In genomic region chr3:123552095-123552714, GRCh38 we compare ENCODE assay signal across 9 cellular contexts. TPM values are rescaled to one million over a fixed set of nuclear protein-coding genes. Genes with fewer than 3 reads are reported as not detected.
A peak's percentile ranks its signal among the peaks of the same experiment; 100 is the strongest.
DNase-seq lines count a peak whose midpoint lies in the region; ATAC-seq and TF ChIP-seq lines count a peak whose summit lies in the region.
"Had no signal": no experiment of that assay in that cellular context is flagged by ENCODE, and none has a peak within 500 bp of the region (broad histone marks: within the 10 kb centered on the region; RNA-seq: fewer than 3 reads in every experiment).

No MANE protein-coding gene starts in this region.

- no peak overlapping the region for H3K4me3 ChIP-seq in testis

- H3K9me3 Mint-ChIP-seq in chondrocyte (ENCODE audit: low read depth), result peaks cover 31% of the 10 kb centered on the region

- H3K4me1 ChIP-seq in testis, result peaks cover 7% of the 10 kb centered on the region

- no peaks in the 10 kb centered on the region for H3K27me3 ChIP-seq in testis

- no peak for TF ChIP-seq POLR2A in testis (IDR thresholded peaks at IDR 0.05)

- H3K27me3 Mint-ChIP-seq in chondrocyte (ENCODE audit: low read depth), result no peaks in the 10 kb centered on the region

- intact Hi-C loops in testis (cut with DNase I; ENCODE audit: low total_unique reads), result no loop called here

- 24 to 48% methylated on average over 2 of the region's 2 CpGs for WGBS in testis, 2 donors

- ATAC-seq in GM21360 (IDR thresholded peaks at IDR 0.05; ENCODE audit: unreplicated experiment) (no peak), GM21447 (IDR thresholded peaks at IDR 0.05; ENCODE audit: unreplicated experiment) (no peak)

- no peaks in the 10 kb centered on the region for H3K36me3 ChIP-seq in testis (ENCODE audit: low read depth, missing control alignments)

- peak; percentile 73 for TF ChIP-seq CTCF in chondrocyte (IDR thresholded peaks at IDR 0.05)
- TF ChIP-seq CTCF in testis (IDR thresholded peaks at IDR 0.05), result peak in 2 of 3 experiments; percentile 17 to 42

- peaks cover 47% of the 10 kb centered on the region for H3K36me3 Mint-ChIP-seq in chondrocyte (ENCODE audit: low read depth)

- H3K27ac ChIP-seq in testis, result no peak overlapping the region

- no peaks in the 10 kb centered on the region for H3K9me3 ChIP-seq in testis

- no peak overlapping the region for H3K4me3 Mint-ChIP-seq in chondrocyte (ENCODE audit: unreplicated experiment)

- peak overlapping the region; percentile 3 for H3K27ac Mint-ChIP-seq in chondrocyte (ENCODE audit: unreplicated experiment)

- DNase-seq in SKM-1 treated with dmso at 0.1 percent for 144 hours (lab: John Stamatoyannopoulos, UW; ENCODE audit: unreplicated experiment) (peak; percentile 35), SKM-1 (lab: John Stamatoyannopoulos, UW; ENCODE audit: unreplicated experiment) (no peak), NCI-H2171 (lab: John Stamatoyannopoulos, UW) (peak; percentile 9), chondrocyte (ENCODE audit: low spot score) (no peak), testis (no peak)
- DNase-seq in activated T-cell treated with anti-CD3 and anti-CD28 coated beads, Interleukin-2, amount 50 U/mL, for 1 hour, result no peak
- DNase-seq: NCI-H526 treated with DMSO at 0.1 percent for 48 hours had no signal

- peaks cover 17% of the 10 kb centered on the region for H3K4me1 Mint-ChIP-seq in chondrocyte (ENCODE audit: low read depth)

RNA-seq across cellular contexts. Expression of gene HACD2, which starts 32.6 kb away (rescaled TPM):
- total RNA-seq in chondrocyte, result 78.4 to 106 TPM (median 79.0 TPM) in 3 replicates
- 10 to 100 TPM; 55.9 to 79.7 TPM for total RNA-seq in testis
- polyA plus RNA-seq in testis (ENCODE audit: insufficient read depth, low read depth, low replicate concordance), result 34.8 TPM

Comparison
In these comparisons a context has a peak if more than half of its experiments do, and no peak if none do; other contexts are left out.
1. DNase-seq: peak in SKM-1 treated with dmso at 0.1 percent for 144 hours (single experiment) and NCI-H2171 (single experiment); none in SKM-1 (single experiment), chondrocyte (single experiment), testis (single experiment) and activated T-cell treated with anti-CD3 and anti-CD28 coated beads, Interleukin-2, amount 50 U/mL, for 1 hour (single experiment).